34 cellular contexts compared by ENCODE assay signal in the genomic region with DNA sequence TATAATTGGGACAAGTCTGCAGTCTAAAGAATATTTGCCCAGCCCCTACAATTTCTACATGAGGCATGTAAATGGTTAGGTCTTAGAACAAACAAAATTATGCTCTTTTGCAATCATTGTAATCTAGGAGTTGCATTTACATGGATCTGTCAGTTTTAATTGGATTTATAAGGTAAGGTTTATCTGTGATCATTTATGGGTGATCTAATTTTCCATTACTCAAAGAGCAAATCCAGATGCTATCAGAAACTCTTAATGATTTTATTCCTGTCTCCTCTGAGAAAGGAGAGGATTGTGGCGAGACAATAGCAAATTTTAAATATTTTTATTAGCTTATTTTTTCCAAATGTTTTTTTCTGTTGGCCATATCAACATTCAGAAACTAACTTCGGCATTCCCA. TPM values are rescaled to one million over a fixed set of nuclear protein-coding genes. Genes with fewer than 3 reads are reported as not detected.
"Had no signal": no experiment of that assay in that cellular context is flagged by ENCODE, and none has a peak within 500 bp of the region (broad histone marks: within the 10 kb centered on the region; RNA-seq: fewer than 3 reads in every experiment).

No MANE protein-coding gene starts in this region.

- DNase-seq: activated B cell treated with CpG ODN at 0.5 μM for 24 hours; activated CD4-positive, alpha-beta memory T cell treated with anti-CD3 and anti-CD28 coated beads for 36 hours; activated CD4-positive, alpha-beta T cell treated with anti-CD3 and anti-CD28 coated beads for 4 hours; activated CD4-positive, alpha-beta T cell treated with anti-CD3 and anti-CD28 coated beads, Interleukin-2, amount 50 U/mL, for 1 hour; activated CD4-positive, CD25-positive, alpha-beta regulatory T cell treated with anti-CD3 and anti-CD28 coated beads, Interleukin-2, amount 50 U/mL, for 72 hours; activated CD8-positive, alpha-beta memory T cell treated with anti-CD3 and anti-CD28 coated beads, Interleukin-2, amount 50 U/mL, for 4 hours; activated naive CD4-positive, alpha-beta T cell treated with anti-CD3 and anti-CD28 coated beads, Interleukin-2, amount 10 ng/mL, durations not matched to agents 7 days and 5 days; activated naive CD8-positive, alpha-beta T cell treated with anti-CD3 and anti-CD28 coated beads, Interleukin-2, amount 50 U/mL, for 24 hours; activated T-cell treated with anti-CD3 and anti-CD28 coated beads for 4 hours; activated T-cell treated with anti-CD3 and anti-CD28 coated beads, Interleukin-2, amount 50 U/mL, for 4 hours; amniotic stem cell; aorta; brain microvascular endothelial cell; central memory CD4-positive, alpha-beta T cell; NCI-H1092 treated with DMSO at 0.1 percent for 48 hours; NCI-H1417; NCI-H146; NCI-H187; NCI-H2029 treated with DMSO at 0.1 percent for 48 hours; NCI-H2107; NCI-H2171; NCI-H510A; NCI-H526; NCI-H748 treated with DMSO at 0.1 percent for 48 hours; NK-92 treated with Interleukin-12 subunit alpha and Interleukin-12 subunit beta, amount 100 ng/mL, for 24 hours; OCI-M1; SHP77; SJCRH30; SW 1271; T-helper 1 cell; T-helper 2 cell; T-helper 9 cell had no signal

- H3K36me3 ChIP-seq: brain microvascular endothelial cell, SJCRH30 had no signal

- H3K4me1 ChIP-seq: SJCRH30 had no signal

- H3K4me3 ChIP-seq: SJCRH30 had no signal

- H3K9me3 ChIP-seq: SJCRH30 had no signal

- H3K27me3 ChIP-seq: brain microvascular endothelial cell, SJCRH30 had no signal

- ATAC-seq: activated naive CD8-positive, alpha-beta T cell treated with anti-CD3 and anti-CD28 coated beads, Interleukin-2, amount 50 U/mL, for 24 hours; activated T-cell treated with anti-CD3 and anti-CD28 coated beads, Interleukin-2, amount 50 U/mL, for 4 hours had no signal

- H3K27ac ChIP-seq: brain microvascular endothelial cell, SJCRH30, VCaP had no signal

RNA-seq across cellular contexts. Expression of gene NEGR1, which starts 14.1 kb away (rescaled TPM):
- total RNA-seq: activated B cell treated with CpG ODN at 0.5 μM for 24 hours; activated CD4-positive, alpha-beta memory T cell treated with anti-CD3 and anti-CD28 coated beads for 36 hours; activated T-cell treated with anti-CD3 and anti-CD28 coated beads, Interleukin-2, amount 50 U/mL, for 4 hours; activated T-helper 1 cell treated with anti-CD3 and anti-CD28 coated beads, Interleukin-12 subunit alpha, Interleukin-12 subunit beta, Interleukin-2, Interleukin-4 antibody, amounts not matched to agents 30 ng/mL and 10 ng/mL and 1 ng/mL, durations not matched to agents 14 hours and 24 hours and 36 hours had no signal
